ENCODE assay signal across 1 cellular context in genomic region chr7:101386558-101387199, GRCh38.
TF ChIP-seq lines count a peak whose summit lies in the region.

No MANE protein-coding gene starts in this region.

TF ChIP-seq in SK-N-SH, 30 proteins besides CTCF, POLR2A, EP300 and RAD21:
- TF ChIP-seq, protein P1, sequence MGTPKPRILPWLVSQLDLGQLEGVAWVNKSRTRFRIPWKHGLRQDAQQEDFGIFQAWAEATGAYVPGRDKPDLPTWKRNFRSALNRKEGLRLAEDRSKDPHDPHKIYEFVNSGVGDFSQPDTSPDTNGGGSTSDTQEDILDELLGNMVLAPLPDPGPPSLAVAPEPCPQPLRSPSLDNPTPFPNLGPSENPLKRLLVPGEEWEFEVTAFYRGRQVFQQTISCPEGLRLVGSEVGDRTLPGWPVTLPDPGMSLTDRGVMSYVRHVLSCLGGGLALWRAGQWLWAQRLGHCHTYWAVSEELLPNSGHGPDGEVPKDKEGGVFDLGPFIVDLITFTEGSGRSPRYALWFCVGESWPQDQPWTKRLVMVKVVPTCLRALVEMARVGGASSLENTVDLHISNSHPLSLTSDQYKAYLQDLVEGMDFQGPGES (IDR thresholded peaks at IDR 0.05; ENCODE audit: low read depth, low read length) = no peak
- TF ChIP-seq, protein P2, sequence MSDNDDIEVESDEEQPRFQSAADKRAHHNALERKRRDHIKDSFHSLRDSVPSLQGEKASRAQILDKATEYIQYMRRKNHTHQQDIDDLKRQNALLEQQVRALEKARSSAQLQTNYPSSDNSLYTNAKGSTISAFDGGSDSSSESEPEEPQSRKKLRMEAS (IDR thresholded peaks at IDR 0.05; ENCODE audit: low read depth) = no peak
- TF ChIP-seq FOXM1 (IDR thresholded peaks at IDR 0.05; ENCODE audit: low read depth) (no peak), YY1 (IDR thresholded peaks at IDR 0.05; ENCODE audit: low read depth) (no peak), FOSL2 (IDR thresholded peaks at IDR 0.05; ENCODE audit: borderline replicate concordance, low read depth) (no peak), TCF12 (IDR thresholded peaks at IDR 0.05) (peak; percentile 58; the same call in 1 of the 2 replicates), MEF2A (IDR thresholded peaks at IDR 0.05; ENCODE audit: borderline replicate concordance, low read depth) (no peak), EZH2phosphoT487 (IDR thresholded peaks at IDR 0.05; ENCODE audit: borderline replicate concordance, low read depth) (no peak), REST (IDR thresholded peaks at IDR 0.05; ENCODE audit: low read depth, low read length) (no peak), NRF1 (IDR thresholded peaks at IDR 0.05; ENCODE audit: low read depth, low read length) (no peak), MXI1 (IDR thresholded peaks at IDR 0.05; ENCODE audit: low read depth, low read length) (peak; percentile 71), TEAD4 (IDR thresholded peaks at IDR 0.05; ENCODE audit: borderline replicate concordance, insufficient read depth) (no peak), USF1 (IDR thresholded peaks at IDR 0.05; ENCODE audit: borderline replicate concordance, low read depth) (no peak), NFIC (IDR thresholded peaks at IDR 0.05; ENCODE audit: borderline replicate concordance) (no peak), SIN3A (IDR thresholded peaks at IDR 0.05; ENCODE audit: borderline replicate concordance, low read depth, low read length) (peak; percentile 45; the same call in 1 of the 2 replicates), SMC3 (IDR thresholded peaks at IDR 0.05; ENCODE audit: low read depth, low read length) (no peak), CHD2 (IDR thresholded peaks at IDR 0.05; ENCODE audit: low read length, partially characterized antibody) (no peak)
- TF ChIP-seq, protein P3, sequence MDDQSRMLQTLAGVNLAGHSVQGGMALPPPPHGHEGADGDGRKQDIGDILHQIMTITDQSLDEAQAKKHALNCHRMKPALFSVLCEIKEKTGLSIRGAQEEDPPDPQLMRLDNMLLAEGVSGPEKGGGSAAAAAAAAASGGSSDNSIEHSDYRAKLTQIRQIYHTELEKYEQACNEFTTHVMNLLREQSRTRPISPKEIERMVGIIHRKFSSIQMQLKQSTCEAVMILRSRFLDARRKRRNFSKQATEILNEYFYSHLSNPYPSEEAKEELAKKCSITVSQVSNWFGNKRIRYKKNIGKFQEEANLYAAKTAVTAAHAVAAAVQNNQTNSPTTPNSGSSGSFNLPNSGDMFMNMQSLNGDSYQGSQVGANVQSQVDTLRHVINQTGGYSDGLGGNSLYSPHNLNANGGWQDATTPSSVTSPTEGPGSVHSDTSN (IDR thresholded peaks at IDR 0.05) = peak; percentile 16; the same call in 1 of the 2 replicates
- TF ChIP-seq, protein P4, sequence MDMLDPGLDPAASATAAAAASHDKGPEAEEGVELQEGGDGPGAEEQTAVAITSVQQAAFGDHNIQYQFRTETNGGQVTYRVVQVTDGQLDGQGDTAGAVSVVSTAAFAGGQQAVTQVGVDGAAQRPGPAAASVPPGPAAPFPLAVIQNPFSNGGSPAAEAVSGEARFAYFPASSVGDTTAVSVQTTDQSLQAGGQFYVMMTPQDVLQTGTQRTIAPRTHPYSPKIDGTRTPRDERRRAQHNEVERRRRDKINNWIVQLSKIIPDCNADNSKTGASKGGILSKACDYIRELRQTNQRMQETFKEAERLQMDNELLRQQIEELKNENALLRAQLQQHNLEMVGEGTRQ (IDR thresholded peaks at IDR 0.05; ENCODE audit: borderline replicate concordance, low read depth, low read length) = no peak
